Comparison of ENCODE assay signal across 27 cellular contexts in genomic region chr2:46360303-46360702, GRCh38.
"Had no signal": no experiment of that assay in that cellular context is flagged by ENCODE, and none has a peak within 500 bp of the region (broad histone marks: within the 10 kb centered on the region; RNA-seq: fewer than 3 reads in every experiment).

No MANE protein-coding gene starts in this region.

- H3K36me3 Mint-ChIP-seq: natural killer cell treated with Interleukin-12 subunit alpha and Interleukin-12 subunit beta and Interleukin-15 and Interleukin-18, amount 100 ng/mL, for 72 hours; stimulated activated naive B cell treated with anti-CD40 and anti-IgM and Interleukin-4, amounts not matched to agents 10 μg/mL and 1 μg/mL and 100 μg/mL, for 72 hours had no signal

- H3K4me1 ChIP-seq: prostate gland, tibial nerve had no signal

- H3K27me3 Mint-ChIP-seq: stimulated activated naive B cell treated with anti-CD40 and anti-IgM and Interleukin-4, amounts not matched to agents 10 μg/mL and 1 μg/mL and 100 μg/mL, for 72 hours; stimulated activated naive CD8-positive, alpha-beta T cell treated with anti-CD3 and anti-CD28 coated beads, Interleukin-15, Interleukin-2, amounts not matched to agents 100 ng/mL and 50 ng/mL, for 24 hours had no signal

- H3K27ac Mint-ChIP-seq: natural killer cell treated with Interleukin-12 subunit alpha and Interleukin-12 subunit beta and Interleukin-15 and Interleukin-18, amount 100 ng/mL, for 72 hours; nephron progenitor cell; stimulated activated naive B cell treated with anti-CD40 and anti-IgM and Interleukin-4, amounts not matched to agents 10 μg/mL and 1 μg/mL and 100 μg/mL, for 72 hours; stimulated activated naive CD8-positive, alpha-beta T cell treated with anti-CD3 and anti-CD28 coated beads, Interleukin-15, Interleukin-2, amounts not matched to agents 100 ng/mL and 50 ng/mL, for 24 hours had no signal

- DNase-seq: nephron progenitor cell; nucleus accumbens; pancreas; retina; right lobe of liver; sigmoid colon; small intestine; stimulated activated CD4-positive, alpha-beta T cell treated with anti-CD3 and anti-CD28 coated beads, Interleukin-15, amount 100 ng/mL, for 24 hours; stimulated activated CD4-positive, alpha-beta T cell treated with anti-CD3 and anti-CD28 coated beads, Interleukin-2, amount 100 ng/mL, for 24 hours; stimulated activated CD4-positive, alpha-beta T cell treated with anti-CD3 and anti-CD28 coated beads, Interleukin-2, amount 100 ng/mL, for 48 hours; stimulated activated CD4-positive, alpha-beta T cell treated with anti-CD3 and anti-CD28 coated beads, Interleukin-4, amount 100 ng/mL, for 24 hours; stimulated activated naive B cell treated with anti-CD40 and anti-IgM and Interleukin-4, amounts not matched to agents 10 μg/mL and 1 μg/mL and 100 μg/mL, for 72 hours; stimulated activated naive CD4-positive, alpha-beta T cell treated with Interleukin-2 at 50 U/mL for 16 hours; stomach; thyroid gland; trophoblast cell; upper lobe of left lung had no signal

- H3K27ac ChIP-seq: neutrophil, pancreas, prostate gland, right atrium auricular region, right lobe of liver, sigmoid colon, stomach, thoracic aorta, thyroid gland, tibial nerve, vagina had no signal

- H3K36me3 ChIP-seq: neutrophil had no signal

- H3K27me3 ChIP-seq: neutrophil, pancreas, right atrium auricular region, right lobe of liver, sigmoid colon, stomach, thyroid gland, tibial nerve, upper lobe of left lung, vagina had no signal

- H3K4me3 ChIP-seq: pancreas, prostate gland, right atrium auricular region, right lobe of liver, sigmoid colon, stomach, thoracic aorta, thyroid gland, tibial nerve, upper lobe of left lung, vagina had no signal

- H3K4me1 Mint-ChIP-seq: stimulated activated naive B cell treated with anti-CD40 and anti-IgM and Interleukin-4, amounts not matched to agents 10 μg/mL and 1 μg/mL and 100 μg/mL, for 72 hours had no signal

- H3K9me3 Mint-ChIP-seq: natural killer cell treated with Interleukin-12 subunit alpha and Interleukin-12 subunit beta and Interleukin-15 and Interleukin-18, amount 100 ng/mL, for 72 hours; stimulated activated effector memory CD8-positive, alpha-beta T cell treated with anti-CD3 and anti-CD28 coated beads, Interleukin-12 subunit alpha, Interleukin-12 subunit beta, amount 100 ng/mL, for 72 hours; stimulated activated naive B cell treated with anti-CD40 and anti-IgM and Interleukin-4, amounts not matched to agents 10 μg/mL and 1 μg/mL and 100 μg/mL, for 72 hours; stimulated activated naive CD8-positive, alpha-beta T cell treated with anti-CD3 and anti-CD28 coated beads, Interleukin-15, Interleukin-2, amounts not matched to agents 100 ng/mL and 50 ng/mL, for 24 hours had no signal

- H3K4me3 Mint-ChIP-seq: natural killer cell treated with Interleukin-12 subunit alpha and Interleukin-12 subunit beta and Interleukin-15 and Interleukin-18, amount 100 ng/mL, for 72 hours; nephron progenitor cell; neural crest cell; stimulated activated effector memory CD8-positive, alpha-beta T cell treated with anti-CD3 and anti-CD28 coated beads, Interleukin-12 subunit alpha, Interleukin-12 subunit beta, amount 100 ng/mL, for 72 hours; stimulated activated naive B cell treated with anti-CD40 and anti-IgM and Interleukin-4, amounts not matched to agents 10 μg/mL and 1 μg/mL and 100 μg/mL, for 72 hours; stimulated activated naive CD8-positive, alpha-beta T cell treated with anti-CD3 and anti-CD28 coated beads, Interleukin-15, Interleukin-2, amounts not matched to agents 100 ng/mL and 50 ng/mL, for 24 hours had no signal

- H3K9me3 ChIP-seq: neutrophil, pancreas, prostate gland, right atrium auricular region, right lobe of liver, sigmoid colon, stomach, thoracic aorta, thyroid gland, tibial nerve, upper lobe of left lung, vagina had no signal
